ENCODE assay signal across 26 cellular contexts in genomic region chr14:101020971-101021370, GRCh38.
DNase-seq lines count a peak whose midpoint lies in the region; ATAC-seq and TF ChIP-seq lines count a peak whose summit lies in the region.
"Had no signal": no experiment of that assay in that cellular context is flagged by ENCODE, and none has a peak within 500 bp of the region (broad histone marks: within the 10 kb centered on the region; RNA-seq: fewer than 3 reads in every experiment).

No MANE protein-coding gene starts in this region.

- H3K27ac ChIP-seq in RWPE2 (ENCODE audit: poor library complexity, severe bottlenecking) (no peak overlapping the region), endodermal cell (ENCODE audit: low read depth, low read length) (no peak overlapping the region), tibial nerve (no peak overlapping the region)
- H3K27ac ChIP-seq: 22Rv1, neutrophil, RWPE1, tibial artery had no signal

- intact Hi-C loops in sciatic nerve (cut with DNase I), result no loop called here

- peaks cover 9% of the 10 kb centered on the region for H3K27me3 Mint-ChIP-seq in endodermal cell (ENCODE audit: insufficient read depth)

- H3K9ac ChIP-seq in endodermal cell (ENCODE audit: extremely low read depth, low read length, poor library complexity, severe bottlenecking), result no peak overlapping the region
- H3K9ac ChIP-seq: SK-N-SH had no signal

- TF ChIP-seq CTCF in RWPE2 (IDR thresholded peaks at IDR 0.05; ENCODE audit: poor library complexity, severe bottlenecking) (no peak), endodermal cell (conservative IDR thresholded peaks at IDR 0.05) (no peak), tibial nerve (IDR thresholded peaks at IDR 0.05) (no peak)

- H3K4me3 ChIP-seq in RWPE2 (ENCODE audit: severe bottlenecking) (no peak overlapping the region), endodermal cell (ENCODE audit: low read length) (no peak overlapping the region), tibial nerve (no peak overlapping the region)
- H3K4me3 ChIP-seq: tibial artery had no signal

- H3K36me3 Mint-ChIP-seq in endodermal cell (ENCODE audit: low read depth), result no peaks in the 10 kb centered on the region
- H3K36me3 Mint-ChIP-seq: CD8-positive, alpha-beta T cell had no signal

- peaks cover 20% of the 10 kb centered on the region for H3K9me3 Mint-ChIP-seq in endodermal cell
- H3K9me3 Mint-ChIP-seq: activated naive CD8-positive, alpha-beta T cell treated with anti-CD3 and anti-CD28 coated beads, Interleukin-2, amount 50 U/mL, for 24 hours; CD8-positive, alpha-beta T cell had no signal

- peaks cover 6% of the 10 kb centered on the region for H3K4me1 Mint-ChIP-seq in endodermal cell
- H3K4me1 Mint-ChIP-seq: activated naive CD8-positive, alpha-beta T cell treated with anti-CD3 and anti-CD28 coated beads, Interleukin-2, amount 50 U/mL, for 24 hours; activated T-helper 17 cell treated with anti-CD3 and anti-CD28 coated beads, Interleukin-2, amount 50 U/mL, for 72 hours; IgD-negative memory B cell; T-helper 17 cell had no signal

- no peak overlapping the region for H3K27ac Mint-ChIP-seq in endodermal cell
- H3K27ac Mint-ChIP-seq: activated naive CD8-positive, alpha-beta T cell treated with anti-CD3 and anti-CD28 coated beads, Interleukin-2, amount 50 U/mL, for 24 hours; activated T-helper 17 cell treated with anti-CD3 and anti-CD28 coated beads, Interleukin-2, amount 50 U/mL, for 72 hours; CD8-positive, alpha-beta T cell; IgD-negative memory B cell; T-helper 17 cell had no signal

- no peaks in the 10 kb centered on the region for H3K9me3 ChIP-seq in RWPE2 (ENCODE audit: severe bottlenecking)
- no peaks in the 10 kb centered on the region for H3K9me3 ChIP-seq in endodermal cell (ENCODE audit: control insufficient read depth, low read length)
- H3K9me3 ChIP-seq in tibial nerve, result no peaks in the 10 kb centered on the region
- H3K9me3 ChIP-seq: neutrophil, SK-N-SH, tibial artery had no signal

- ATAC-seq in RWPE2 (ENCODE audit: low read depth), result no peak
- ATAC-seq in sciatic nerve, result no peak
- ATAC-seq in HG03342 (IDR thresholded peaks at IDR 0.05; ENCODE audit: unreplicated experiment), result no peak
- ATAC-seq in HG02884 (IDR thresholded peaks at IDR 0.05; ENCODE audit: unreplicated experiment), result no peak
- ATAC-seq: activated naive CD8-positive, alpha-beta T cell treated with anti-CD3 and anti-CD28 coated beads, Interleukin-2, amount 50 U/mL, for 24 hours; activated T-helper 17 cell treated with anti-CD3 and anti-CD28 coated beads, Interleukin-2, amount 50 U/mL, for 72 hours; CD8-positive, alpha-beta T cell; HCT116; stimulated activated naive CD8-positive, alpha-beta T cell treated with anti-CD3 and anti-CD28 coated beads, Interleukin-15, Interleukin-2, amounts not matched to agents 100 U/mL and 50 U/mL, for 24 hours; T-helper 17 cell had no signal

- no peak for TF ChIP-seq EP300 in tibial nerve (IDR thresholded peaks at IDR 0.05)

- H3K4me3 Mint-ChIP-seq in endodermal cell, result no peak overlapping the region
- H3K4me3 Mint-ChIP-seq: activated naive CD8-positive, alpha-beta T cell treated with anti-CD3 and anti-CD28 coated beads, Interleukin-2, amount 50 U/mL, for 24 hours; activated T-helper 17 cell treated with anti-CD3 and anti-CD28 coated beads, Interleukin-2, amount 50 U/mL, for 72 hours; CD8-positive, alpha-beta T cell; IgD-negative memory B cell; T-helper 17 cell had no signal

- peak; percentile 12 for DNase-seq in activated CD4-positive, CD25-positive, alpha-beta regulatory T cell treated with anti-CD3 and anti-CD28 coated beads, Interleukin-2, amount 50 U/mL, for 72 hours
- DNase-seq in activated CD4-positive, CD25-positive, alpha-beta regulatory T cell (lab: John Stamatoyannopoulos, UW), result no peak
- DNase-seq in RWPE2 (ENCODE audit: low spot score) (peak; percentile 45), endodermal cell (peak; percentile 17), sciatic nerve (ENCODE audit: low spot score) (peak; percentile 26), tibial nerve (ENCODE audit: low spot score in 2 of 2) (no peak)
- DNase-seq: activated CD4-positive, alpha-beta T cell treated with anti-CD3 and anti-CD28 coated beads for 4 hours; activated naive CD8-positive, alpha-beta T cell treated with anti-CD3 and anti-CD28 coated beads, Interleukin-2, amount 50 U/mL, for 24 hours; DMS153; mammary epithelial cell; NCI-H2081 treated with DMSO at 0.1 percent for 48 hours; NCI-H774; SK-N-SH; stimulated activated CD4-positive, alpha-beta T cell treated with anti-CD3 and anti-CD28 coated beads, Interleukin-4, amount 100 ng/mL, for 4 hours; stimulated activated naive CD8-positive, alpha-beta T cell treated with anti-CD3 and anti-CD28 coated beads, Interleukin-15, Interleukin-2, amounts not matched to agents 100 U/mL and 50 U/mL, for 24 hours; T-helper 17 cell had no signal

- no peak for TF ChIP-seq POLR2A in tibial nerve (IDR thresholded peaks at IDR 0.05)

- H3K36me3 ChIP-seq in RWPE2 (ENCODE audit: low read depth), result no peaks in the 10 kb centered on the region
- no peaks in the 10 kb centered on the region for H3K36me3 ChIP-seq in endodermal cell (ENCODE audit: control insufficient read depth, insufficient read depth, low read length)
- H3K36me3 ChIP-seq in tibial nerve, result no peaks in the 10 kb centered on the region
- H3K36me3 ChIP-seq: neutrophil, tibial artery had no signal

- WGBS in endodermal cell (ENCODE audit: insufficient coverage in 1 of 2, insufficient read length in 1 of 2), 2 experiments, result 90 to 97% methylated on average over 3 to 5 of the region's 5 CpGs
- 75 to 77% methylated on average over 5 of the region's 5 CpGs for WGBS in tibial nerve, 2 donors

- no peaks in the 10 kb centered on the region for H3K27me3 ChIP-seq in RWPE2 (ENCODE audit: insufficient read depth, poor library complexity, severe bottlenecking)
- no peaks in the 10 kb centered on the region for H3K27me3 ChIP-seq in endodermal cell (ENCODE audit: control insufficient read depth, insufficient read depth, low read length, poor library complexity, severe bottlenecking)
- no peaks in the 10 kb centered on the region for H3K27me3 ChIP-seq in tibial nerve
- H3K27me3 ChIP-seq: neutrophil, tibial artery had no signal

- no peaks in the 10 kb centered on the region for H3K4me1 ChIP-seq in RWPE2 (ENCODE audit: insufficient read depth, poor library complexity, severe bottlenecking)
- H3K4me1 ChIP-seq in endodermal cell (ENCODE audit: control insufficient read depth, insufficient read depth, low read length), result no peaks in the 10 kb centered on the region
- H3K4me1 ChIP-seq in tibial nerve, result peaks cover 0 to 4% (median 0%) of the 10 kb centered on the region in 4 donors
- H3K4me1 ChIP-seq: tibial artery had no signal

Comparison
In these comparisons a context has a peak if more than half of its experiments do, and no peak if none do; other contexts are left out.
1. DNase-seq: peak in activated CD4-positive, CD25-positive, alpha-beta regulatory T cell treated with anti-CD3 and anti-CD28 coated beads, Interleukin-2, amount 50 U/mL, for 72 hours (single experiment), RWPE2 (single experiment), endodermal cell (single experiment) and sciatic nerve (single experiment); none in activated CD4-positive, CD25-positive, alpha-beta regulatory T cell (0 of 4) and tibial nerve (0 of 2).